8 cellular contexts compared by ENCODE assay signal in genomic region chr3:195001961-195002861, GRCh38.
DNase-seq lines count a peak whose midpoint lies in the region; TF ChIP-seq lines count a peak whose summit lies in the region.

No MANE protein-coding gene starts in this region.

- DNase-seq in activated gamma-delta T cell treated with Interleukin-2 at 50 U/mL for 16 hours = peak; percentile 19
- DNase-seq in activated gamma-delta T cell (lab: John Stamatoyannopoulos, UW) = no peak
- DNase-seq in HPDE6-E6E7 (ENCODE audit: extremely low spot score) = peak; percentile 74
- DNase-seq in NCI-H524 (lab: John Stamatoyannopoulos, UW) = peak; percentile 97 to 99
- DNase-seq in amniotic stem cell (lab: John Stamatoyannopoulos, UW) = peak; percentile 0
- DNase-seq in iPS-NIHi11 (ENCODE audit: low spot score) = peak; percentile 92
- peak; percentile 78 for DNase-seq in stomach
- DNase-seq in cortex of kidney (lab: John Stamatoyannopoulos, UW) = no peak

- TF ChIP-seq POLR2A in stomach (IDR thresholded peaks at IDR 0.05) = no peak

- no peaks in the 10 kb centered on the region for H3K27me3 ChIP-seq in stomach

- H3K4me1 ChIP-seq in stomach = peaks cover 9 to 22% (median 15%) of the 10 kb centered on the region in 4 donors

- no peak for TF ChIP-seq EP300 in stomach (IDR thresholded peaks at IDR 0.05)

- H3K4me3 ChIP-seq in stomach = no peak overlapping the region

- intact Hi-C loops in stomach (cut with DNase I; ENCODE audit: low total_unique reads) = no loop called here

- TF ChIP-seq CTCF in stomach (IDR thresholded peaks at IDR 0.05) = peak in 5 of 7 experiments; percentile 46 to 69 (median 53)

- no peak overlapping the region for H3K27ac ChIP-seq in stomach

- H3K9me3 ChIP-seq in stomach = no peaks in the 10 kb centered on the region

- 29 to 49% (median 35%) methylated on average over 9 of the region's 9 CpGs for whole genome bisulfite sequencing in stomach, 5 donors

- no peaks in the 10 kb centered on the region for H3K36me3 ChIP-seq in stomach

Comparison
In these comparisons a context has a peak if more than half of its experiments do, and no peak if none do; other contexts are left out.
1. DNase-seq: peak in activated gamma-delta T cell treated with Interleukin-2 at 50 U/mL for 16 hours (single experiment), HPDE6-E6E7 (single experiment), NCI-H524 (2 of 2), amniotic stem cell (single experiment), iPS-NIHi11 (single experiment) and stomach (single experiment); none in activated gamma-delta T cell (single experiment) and cortex of kidney (single experiment).